ENCODE assay signal across 19 cellular contexts in the genomic region with DNA sequence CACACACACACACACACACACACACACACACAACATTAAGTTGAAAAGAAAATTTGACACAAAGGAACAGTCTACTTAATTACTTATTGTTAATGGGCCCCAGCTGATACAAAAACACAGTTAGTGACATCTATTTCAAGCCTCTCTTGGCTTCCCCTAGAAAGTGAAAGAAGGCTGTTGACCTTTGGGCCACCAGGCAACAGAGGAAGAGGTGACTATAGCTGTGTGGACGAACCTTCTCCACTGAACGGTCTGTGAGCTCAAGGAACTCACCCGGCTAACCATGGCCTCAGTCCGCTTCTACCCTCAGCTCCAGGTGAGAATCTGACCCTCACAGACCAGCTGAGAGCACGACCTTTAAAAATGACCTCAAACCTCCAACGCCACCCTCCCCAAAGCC. TPM values are rescaled to one million over a fixed set of nuclear protein-coding genes. Genes with fewer than 3 reads are reported as not detected.
DNase-seq lines count a peak whose midpoint lies in the region; ATAC-seq and TF ChIP-seq lines count a peak whose summit lies in the region.
"Had no signal": no experiment of that assay in that cellular context is flagged by ENCODE, and none has a peak within 500 bp of the region (broad histone marks: within the 10 kb centered on the region; RNA-seq: fewer than 3 reads in every experiment).

No MANE protein-coding gene starts in this region.

- H3K9ac ChIP-seq in BLaER1, result no peak overlapping the region
- H3K9ac ChIP-seq: GM23248, KMS-11 had no signal

- H3K27ac ChIP-seq in BLaER1 (no peak overlapping the region), VCaP (peak overlapping the region; percentile 51), substantia nigra (ENCODE audit: low read depth, low read length, poor library complexity, severe bottlenecking) (no peak overlapping the region)
- H3K27ac ChIP-seq: GM23248, KMS-11, SJCRH30 had no signal

- in situ Hi-C loops in G401 (cut with HindIII; ENCODE audit: low sequenced_read_pairs), result no loop called here

- H3K36me3 ChIP-seq in BLaER1, result no peaks in the 10 kb centered on the region
- H3K36me3 ChIP-seq: HAP-1, SJCRH30 had no signal

- CTCF ChIA-PET in HEK293T (lab: Yijun Ruan, JAX), result interaction anchor here (0.6 kb wide), 1 partner anchor 230 kb away, joined by 5 read pairs; no protein-coding TSS in a partner anchor

- DNase-seq in G401 (ENCODE audit: low spot score), result peak; percentile 47
- no peak for DNase-seq in globus pallidus (ENCODE audit: low spot score)
- DNase-seq in HEK293T (ENCODE audit: extremely low spot score), result no peak
- DNase-seq in substantia nigra (lab: John Stamatoyannopoulos, UW), result no peak
- DNase-seq: CD8-positive, alpha-beta memory T cell; GDM1; GM23248; NCI-H1694 treated with DMSO at 0.1 percent for 48 hours; NCI-H2227 treated with DMSO at 0.1 percent for 48 hours; NCI-H510A treated with DMSO at 0.1 percent for 48 hours; SJCRH30 had no signal

- H3K4me2 ChIP-seq in BLaER1, result peak overlapping the region; percentile 64
- H3K4me2 ChIP-seq: KMS-11 had no signal

- no peaks in the 10 kb centered on the region for H4K20me1 ChIP-seq in BLaER1

- H3K9me3 ChIP-seq in BLaER1, result no peaks in the 10 kb centered on the region
- H3K9me3 ChIP-seq: HAP-1, SJCRH30 had no signal

- POLR2A ChIA-PET in HEK293T (lab: Yijun Ruan, JAX), result no interaction called here

- ATAC-seq in HG02885 (IDR thresholded peaks at IDR 0.05; ENCODE audit: poor library complexity, unreplicated experiment) (peak; percentile 56), HG03175 (IDR thresholded peaks at IDR 0.05; ENCODE audit: unreplicated experiment) (no peak)

- no peaks in the 10 kb centered on the region for H3K27me3 ChIP-seq in BLaER1

- TF ChIP-seq CTCF in VCaP (conservative IDR thresholded peaks at IDR 0.05), result no peak

- no peak overlapping the region for H3K4me3 ChIP-seq in BLaER1
- H3K4me3 ChIP-seq: GM23248, HAP-1, SJCRH30 had no signal

- H3K4me1 ChIP-seq in BLaER1, result peaks cover 37% of the 10 kb centered on the region
- H3K4me1 ChIP-seq: HAP-1 had no signal

TF ChIP-seq in HEK293T, 16 proteins besides CTCF, POLR2A, EP300 and RAD21:
- TF ChIP-seq CTBP1 (IDR thresholded peaks at IDR 0.05; ENCODE audit: borderline replicate concordance), result no peak
- TF ChIP-seq ZNF384 (IDR thresholded peaks at IDR 0.05), result no peak
- TF ChIP-seq, protein P1, sequence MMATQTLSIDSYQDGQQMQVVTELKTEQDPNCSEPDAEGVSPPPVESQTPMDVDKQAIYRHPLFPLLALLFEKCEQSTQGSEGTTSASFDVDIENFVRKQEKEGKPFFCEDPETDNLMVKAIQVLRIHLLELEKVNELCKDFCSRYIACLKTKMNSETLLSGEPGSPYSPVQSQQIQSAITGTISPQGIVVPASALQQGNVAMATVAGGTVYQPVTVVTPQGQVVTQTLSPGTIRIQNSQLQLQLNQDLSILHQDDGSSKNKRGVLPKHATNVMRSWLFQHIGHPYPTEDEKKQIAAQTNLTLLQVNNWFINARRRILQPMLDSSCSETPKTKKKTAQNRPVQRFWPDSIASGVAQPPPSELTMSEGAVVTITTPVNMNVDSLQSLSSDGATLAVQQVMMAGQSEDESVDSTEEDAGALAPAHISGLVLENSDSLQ (IDR thresholded peaks at IDR 0.05), result no peak

RNA-seq across cellular contexts. Expression of a gene that starts 32.9 kb away (rescaled TPM):
- total RNA-seq in G401 (2014; rRNA removed; shearing (Covaris generic)), result not detected in 2 replicates
- total RNA-seq: A673; CD8-positive, alpha-beta memory T cell; GM23248; HT-29 had no signal
